In genomic region chr3:58260261-58260731, GRCh38 we compare ENCODE assay signal across 8 cellular contexts. TPM values are rescaled to one million over a fixed set of nuclear protein-coding genes. Genes with fewer than 3 reads are reported as not detected.
DNase-seq lines count a peak whose midpoint lies in the region; ATAC-seq and TF ChIP-seq lines count a peak whose summit lies in the region.

No MANE protein-coding gene starts in this region.

- CTCF ChIA-PET in activated CD4-positive, alpha-beta T cell treated with anti-CD3 and anti-CD28 coated beads, Interleukin-2, amount 10 ng/mL, durations not matched to agents 7 days and 5 days (lab: Charles Lee), result interaction anchor here (1.3 kb wide), 1 partner anchor 46 kb away, joined by 3 read pairs; no protein-coding TSS in a partner anchor
- CTCF ChIA-PET in SK-N-SH (lab: Yijun Ruan, JAX), result no interaction called here

- H3K4me3 Mint-ChIP-seq in activated CD4-positive, alpha-beta T cell treated with anti-CD3 and anti-CD28 coated beads, Interleukin-2, amount 10 ng/mL, durations not matched to agents 7 days and 5 days, result no peak overlapping the region
- H3K4me3 Mint-ChIP-seq in stimulated activated naive CD8-positive, alpha-beta T cell treated with anti-CD3 and anti-CD28 coated beads, Interleukin-15, amount 100 ng/mL, for 72 hours, result no peak overlapping the region

- WGBS in SK-N-SH (ENCODE audit: low lambda C conversion rate), result 43% methylated on average over 6 of the region's 6 CpGs

- H3K4me1 ChIP-seq in SK-N-SH (ENCODE audit: control insufficient read depth in 1 of 2, insufficient read depth in 2 of 2, low read depth in 1 of 2, low read length in 1 of 2), result peaks cover 0 to 13% of the 10 kb centered on the region in 2 experiments; a peak in 2 of 4 replicates

- H3K27me3 Mint-ChIP-seq in activated CD4-positive, alpha-beta T cell treated with anti-CD3 and anti-CD28 coated beads, Interleukin-2, amount 10 ng/mL, durations not matched to agents 7 days and 5 days, result no peaks in the 10 kb centered on the region
- no peaks in the 10 kb centered on the region for H3K27me3 Mint-ChIP-seq in stimulated activated naive CD8-positive, alpha-beta T cell treated with anti-CD3 and anti-CD28 coated beads, Interleukin-15, amount 100 ng/mL, for 72 hours

- no peaks in the 10 kb centered on the region for H3K9me3 Mint-ChIP-seq in activated CD4-positive, alpha-beta T cell treated with anti-CD3 and anti-CD28 coated beads, Interleukin-2, amount 10 ng/mL, durations not matched to agents 7 days and 5 days
- no peaks in the 10 kb centered on the region for H3K9me3 Mint-ChIP-seq in stimulated activated naive CD8-positive, alpha-beta T cell treated with anti-CD3 and anti-CD28 coated beads, Interleukin-15, amount 100 ng/mL, for 72 hours

- peaks cover 4% of the 10 kb centered on the region for H3K36me3 Mint-ChIP-seq in activated CD4-positive, alpha-beta T cell treated with anti-CD3 and anti-CD28 coated beads, Interleukin-2, amount 10 ng/mL, durations not matched to agents 7 days and 5 days (ENCODE audit: low read depth)

- H3K4me1 Mint-ChIP-seq in activated CD4-positive, alpha-beta T cell treated with anti-CD3 and anti-CD28 coated beads, Interleukin-2, amount 10 ng/mL, durations not matched to agents 7 days and 5 days, result no peaks in the 10 kb centered on the region
- H3K4me1 Mint-ChIP-seq in stimulated activated naive CD8-positive, alpha-beta T cell treated with anti-CD3 and anti-CD28 coated beads, Interleukin-15, amount 100 ng/mL, for 72 hours, result peaks cover 24% of the 10 kb centered on the region

- TF ChIP-seq CTCF in SK-N-SH (IDR thresholded peaks at IDR 0.05) (no peak), fibroblast of mammary gland (conservative IDR thresholded peaks at IDR 0.05; ENCODE audit: control insufficient read depth, insufficient read depth, low read depth, low read length) (no peak)

- peak; percentile 89 for ATAC-seq in stimulated activated naive CD8-positive, alpha-beta T cell treated with anti-CD3 and anti-CD28 coated beads, Interleukin-15, amount 100 ng/mL, for 72 hours
- ATAC-seq in HG02884 (IDR thresholded peaks at IDR 0.05; ENCODE audit: unreplicated experiment) (no peak), HG03175 (IDR thresholded peaks at IDR 0.05; ENCODE audit: unreplicated experiment) (no peak)

- H3K27ac Mint-ChIP-seq in activated CD4-positive, alpha-beta T cell treated with anti-CD3 and anti-CD28 coated beads, Interleukin-2, amount 10 ng/mL, durations not matched to agents 7 days and 5 days, result no peak overlapping the region
- no peak overlapping the region for H3K27ac Mint-ChIP-seq in stimulated activated naive CD8-positive, alpha-beta T cell treated with anti-CD3 and anti-CD28 coated beads, Interleukin-15, amount 100 ng/mL, for 72 hours

- no peaks in the 10 kb centered on the region for H4K20me1 ChIP-seq in SK-N-SH (ENCODE audit: insufficient read depth)

- no peak overlapping the region for H2AFZ ChIP-seq in SK-N-SH (ENCODE audit: low read depth)

- POLR2A ChIA-PET in activated CD4-positive, alpha-beta T cell treated with anti-CD3 and anti-CD28 coated beads, Interleukin-2, amount 10 ng/mL, durations not matched to agents 7 days and 5 days (lab: Charles Lee), result no interaction called here
- POLR2A ChIA-PET in SK-N-SH (lab: Yijun Ruan, JAX), result no interaction called here

- H3K27me3 ChIP-seq in SK-N-SH (ENCODE audit: insufficient read depth), result no peaks in the 10 kb centered on the region

- no peaks in the 10 kb centered on the region for H3K79me2 ChIP-seq in SK-N-SH (ENCODE audit: insufficient read depth)

- H3K36me3 ChIP-seq in SK-N-SH (replicated peaks in 1 of 2; ENCODE audit: control insufficient read depth in 1 of 2, insufficient read depth in 2 of 2, low read length in 1 of 2), result no peaks in the 10 kb centered on the region

- H3K4me3 ChIP-seq in SK-N-SH (ENCODE audit: low read depth in 2 of 2, low read length in 1 of 2) (no peak overlapping the region), fibroblast of mammary gland (ENCODE audit: control insufficient read depth, low read depth, low read length) (no peak overlapping the region)

- no peak for TF ChIP-seq RAD21 in SK-N-SH (IDR thresholded peaks at IDR 0.05; ENCODE audit: low read length)

- H3K9me2 ChIP-seq in SK-N-SH, result no peaks in the 10 kb centered on the region

- H3K9me3 ChIP-seq in SK-N-SH, result no peaks in the 10 kb centered on the region

- H3K27ac ChIP-seq in SK-N-SH (ENCODE audit: low read depth in 2 of 2, low read length in 1 of 2), result peak overlapping the region in 1 of 2 experiments; percentile 53; a peak in 2 of 4 replicates

- H3F3A ChIP-seq in SK-N-SH (replicated peaks; ENCODE audit: insufficient read depth), result peaks cover 5% of the 10 kb centered on the region

- peak; percentile 35 for DNase-seq in activated CD4-positive, alpha-beta T cell treated with anti-CD3 and anti-CD28 coated beads for 48 hours
- no peak for DNase-seq in activated CD4-positive, alpha-beta T cell treated with anti-CD3 and anti-CD28 coated beads, Interleukin-2, amount 10 ng/mL, durations not matched to agents 7 days and 5 days
- DNase-seq in SK-N-SH (no peak), fibroblast of mammary gland (ENCODE audit: low read depth) (peak; percentile 81), NCI-H82 treated with DMSO at 0.1 percent for 48 hours (lab: John Stamatoyannopoulos, UW; ENCODE audit: unreplicated experiment) (no peak)
- peak; percentile 11 to 26 for DNase-seq in stimulated activated naive CD8-positive, alpha-beta T cell treated with anti-CD3 and anti-CD28 coated beads, Interleukin-15, amount 100 ng/mL, for 72 hours

- TF ChIP-seq EP300 in SK-N-SH (IDR thresholded peaks at IDR 0.05; ENCODE audit: borderline replicate concordance in 1 of 2, low read depth in 1 of 2, low read length in 1 of 2), result no peak

- peak overlapping the region; percentile 0; the same call in 1 of the 2 replicates for H3K4me2 ChIP-seq in SK-N-SH

- no peak overlapping the region for H3K9ac ChIP-seq in SK-N-SH

TF ChIP-seq in SK-N-SH, 30 proteins besides CTCF, POLR2A, EP300 and RAD21 (continues in another document):
- TF ChIP-seq SIN3A (IDR thresholded peaks at IDR 0.05; ENCODE audit: borderline replicate concordance, low read depth, low read length), result no peak
- TF ChIP-seq REST (IDR thresholded peaks at IDR 0.05; ENCODE audit: low read depth, low read length), result no peak
- TF ChIP-seq PBX3 (IDR thresholded peaks at IDR 0.05), result peak; percentile 59
- no peak for TF ChIP-seq ELF1 (IDR thresholded peaks at IDR 0.05)
- no peak; the same call in 1 of the 2 replicates for TF ChIP-seq FOSL2 (IDR thresholded peaks at IDR 0.05; ENCODE audit: borderline replicate concordance, low read depth)
- TF ChIP-seq TCF12 (IDR thresholded peaks at IDR 0.05), result peak; percentile 45

RNA-seq across cellular contexts. Expression of gene ABHD6, which starts 22.7 kb away (rescaled TPM):
- 1 to 10 TPM; 4.1 to 5.0 TPM for total RNA-seq in activated CD4-positive, alpha-beta T cell treated with anti-CD3 and anti-CD28 coated beads, Interleukin-2, amount 10 ng/mL, durations not matched to agents 7 days and 5 days
- 10.7 and 14.8 TPM in 2 replicates for polyA plus RNA-seq in SK-N-SH (2012; rRNA removed)
- polyA plus RNA-seq in SK-N-SH (2012; cell fraction: cytosol; rRNA removed), result 10.0 and 11.4 TPM in 2 replicates
- 9.6 and 11.9 TPM in 2 replicates for polyA plus RNA-seq in SK-N-SH (2012; cell fraction: nucleus; rRNA removed)

RNA-seq across cellular contexts. Expression of gene RPP14, which starts 45.7 kb away (rescaled TPM):
- total RNA-seq in activated CD4-positive, alpha-beta T cell treated with anti-CD3 and anti-CD28 coated beads, Interleukin-2, amount 10 ng/mL, durations not matched to agents 7 days and 5 days, result 10 to 100 TPM; 12.7 to 15.4 TPM
- polyA plus RNA-seq in SK-N-SH (2012; rRNA removed), result 8.3 and 9.7 TPM in 2 replicates
- 9.5 and 11.4 TPM in 2 replicates for polyA plus RNA-seq in SK-N-SH (2012; cell fraction: cytosol; rRNA removed)
- polyA plus RNA-seq in SK-N-SH (2012; cell fraction: nucleus; rRNA removed), result 5.6 and 9.6 TPM in 2 replicates

RNA-seq across cellular contexts. Expression of gene HTD2, which starts 46.0 kb away (rescaled TPM):
- total RNA-seq in activated CD4-positive, alpha-beta T cell treated with anti-CD3 and anti-CD28 coated beads, Interleukin-2, amount 10 ng/mL, durations not matched to agents 7 days and 5 days, result 1 to 10 TPM; 6.2 to 7.0 TPM
- polyA plus RNA-seq in SK-N-SH (2012; rRNA removed), result 3.0 and 5.2 TPM in 2 replicates
- polyA plus RNA-seq in SK-N-SH (2012; cell fraction: cytosol; rRNA removed), result 5.1 and 6.3 TPM in 2 replicates
- 3.1 and 3.7 TPM in 2 replicates for polyA plus RNA-seq in SK-N-SH (2012; cell fraction: nucleus; rRNA removed)

RNA-seq across cellular contexts. Expression of gene DNASE1L3, which starts 49.5 kb away (rescaled TPM):
- not detected for total RNA-seq in activated CD4-positive, alpha-beta T cell treated with anti-CD3 and anti-CD28 coated beads, Interleukin-2, amount 10 ng/mL, durations not matched to agents 7 days and 5 days
- not detected in 2 replicates for polyA plus RNA-seq in SK-N-SH (2012; rRNA removed)
- not detected in 2 replicates for polyA plus RNA-seq in SK-N-SH (2012; cell fraction: cytosol; rRNA removed)
- not detected in 2 replicates for polyA plus RNA-seq in SK-N-SH (2012; cell fraction: nucleus; rRNA removed)

Comparison
In these comparisons a context has a peak if more than half of its experiments do, and no peak if none do; other contexts are left out.
1. DNase-seq: peak in activated CD4-positive, alpha-beta T cell treated with anti-CD3 and anti-CD28 coated beads for 48 hours (single experiment), fibroblast of mammary gland (single experiment) and stimulated activated naive CD8-positive, alpha-beta T cell treated with anti-CD3 and anti-CD28 coated beads, Interleukin-15, amount 100 ng/mL, for 72 hours (2 of 2); none in activated CD4-positive, alpha-beta T cell treated with anti-CD3 and anti-CD28 coated beads, Interleukin-2, amount 10 ng/mL, durations not matched to agents 7 days and 5 days (single experiment), SK-N-SH (single experiment) and NCI-H82 treated with DMSO at 0.1 percent for 48 hours (single experiment).